9 cellular contexts compared by ENCODE assay signal in the genomic region with DNA sequence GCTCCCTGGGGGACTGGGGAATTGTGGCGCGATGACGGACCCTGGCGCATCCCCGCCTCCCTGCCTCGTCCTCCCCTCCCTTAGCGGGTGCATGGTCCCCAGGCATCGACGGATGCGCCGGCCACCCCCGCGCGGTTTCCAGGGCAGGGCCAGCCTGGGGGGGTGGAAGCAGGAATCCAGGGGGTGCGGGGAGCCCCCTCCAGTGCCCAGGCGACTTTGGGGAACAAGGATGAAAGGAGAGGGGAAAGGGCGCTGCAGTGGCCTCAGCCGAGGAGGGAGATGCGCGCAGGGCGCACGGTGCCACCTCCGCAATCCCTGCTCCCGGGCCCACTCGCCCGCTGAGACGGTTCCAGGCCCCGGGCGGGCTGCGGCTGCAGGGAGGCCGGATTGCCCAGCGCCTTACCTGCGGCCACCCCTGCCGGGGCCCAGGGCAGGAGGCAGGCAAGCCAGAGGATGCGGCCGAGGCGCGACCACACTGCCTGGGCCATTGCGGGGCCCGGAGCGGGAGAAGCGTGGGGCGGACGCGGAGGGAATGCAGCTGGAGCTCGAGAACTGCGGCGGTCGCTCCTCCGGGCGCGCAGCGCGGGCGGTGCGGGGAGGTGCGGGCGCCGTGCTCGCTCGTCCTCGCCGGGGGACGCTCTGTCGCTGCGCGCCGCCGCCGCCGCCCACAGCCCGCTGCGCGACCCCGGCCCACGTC. TPM values are rescaled to one million over a fixed set of nuclear protein-coding genes. Genes with fewer than 3 reads are reported as not detected.
A peak's percentile ranks its signal among the peaks of the same experiment; 100 is the strongest.
DNase-seq lines count a peak whose midpoint lies in the region; ATAC-seq and TF ChIP-seq lines count a peak whose summit lies in the region.
"Had no signal": no experiment of that assay in that cellular context is flagged by ENCODE, and none has a peak within 500 bp of the region (broad histone marks: within the 10 kb centered on the region; RNA-seq: fewer than 3 reads in every experiment).

Gene TMEM130, minus strand, starts transcription at position 641 of the 697 bp plus-strand sequence. Its CDS starts 153 bp downstream, at position 488.

- no peaks in the 10 kb centered on the region for H3K79me2 ChIP-seq in smooth muscle cell (ENCODE audit: low read depth)

- 2% methylated on average over 68 to 73 of the region's 76 CpGs for WGBS in heart right ventricle, 2 donors
- 6% methylated on average over 32 of the region's 76 CpGs for WGBS in smooth muscle cell (ENCODE audit: low lambda C conversion rate)

- CTCF ChIA-PET in WTC11 (lab: Charles Lee) = interaction anchor here (1.3 to 3.5 kb wide), 3 partner anchors 9 to 124 kb away, joined by 4 to 16 read pairs (median 9); partner anchors contain the start of gene TRRAP

- POLR2A ChIA-PET in WTC11 (lab: Charles Lee) = interaction anchor here (1.0 kb wide), 1 partner anchor 9 kb away, joined by 7 read pairs; the partner anchor contains the start of gene TRRAP

- no peaks in the 10 kb centered on the region for H3K9me3 ChIP-seq in heart right ventricle
- H3K9me3 ChIP-seq in smooth muscle cell (replicated peaks; ENCODE audit: low read depth) = no peaks in the 10 kb centered on the region

- H3K4me3 ChIP-seq in heart right ventricle = peak within 1 kb of the TSS; percentile 10 to 49 (median 36)
- peak within 1 kb of the TSS; percentile 51 for H3K4me3 ChIP-seq in smooth muscle cell

- peak; percentile 40 for DNase-seq in NCI-H82 (lab: John Stamatoyannopoulos, UW)
- DNase-seq in NCI-H82 treated with DMSO at 0.1 percent for 48 hours (lab: John Stamatoyannopoulos, UW; ENCODE audit: unreplicated experiment) = no peak
- peak; percentile 32 for DNase-seq in WTC11 (ENCODE audit: low spot score)
- no peak for DNase-seq in heart right ventricle
- no peak for DNase-seq in smooth muscle cell (lab: John Stamatoyannopoulos, UW; ENCODE audit: unreplicated experiment)
- DNase-seq in NCI-H2107 (lab: John Stamatoyannopoulos, UW) = no peak
- DNase-seq in stimulated activated CD4-positive, alpha-beta T cell treated with anti-CD3 and anti-CD28 coated beads, Interleukin-1b, Interleukin-23, amount 100 ng/mL, for 48 hours = no peak

- H4K20me1 ChIP-seq in smooth muscle cell (ENCODE audit: low read depth) = no peaks in the 10 kb centered on the region

- peak within 1 kb of the TSS; percentile 77 for H3K4me3 Mint-ChIP-seq in WTC11

- H3K4me1 Mint-ChIP-seq in WTC11 = 0 out of 2 replicates have a peak, but pooled peaks cover 3% of the 10 kb centered on the region

- H3K9me3 Mint-ChIP-seq in WTC11 = no peaks in the 10 kb centered on the region

- TF ChIP-seq CTCF in WTC11 (IDR thresholded peaks at IDR 0.05) = no peak
- TF ChIP-seq CTCF in heart right ventricle (IDR thresholded peaks at IDR 0.05) = no peak
- TF ChIP-seq CTCF in smooth muscle cell (IDR thresholded peaks at IDR 0.05; ENCODE audit: borderline replicate concordance, insufficient read depth, poor library complexity, severe bottlenecking) = no peak

- H3K27ac ChIP-seq in heart right ventricle (no peak within 1 kb of the TSS), smooth muscle cell (ENCODE audit: low read depth) (no peak within 1 kb of the TSS)

- peak within 1 kb of the TSS; percentile 86 for H3K4me2 ChIP-seq in smooth muscle cell

- no peaks in the 10 kb centered on the region for H3K36me3 Mint-ChIP-seq in WTC11

- no peak within 1 kb of the TSS for H3K9ac ChIP-seq in smooth muscle cell (ENCODE audit: low read depth)

- peak; percentile 30 for ATAC-seq in WTC11
- ATAC-seq in heart right ventricle = peak in 3 of 8 donors; percentile 20 to 25 (median 22)
- ATAC-seq in HG02763 (IDR thresholded peaks at IDR 0.05; ENCODE audit: unreplicated experiment) = no peak

- H3K27me3 Mint-ChIP-seq in WTC11 (ENCODE audit: low read depth) = peaks cover 50% of the 10 kb centered on the region

- peaks cover 0 to 55% (median 40%) of the 10 kb centered on the region in 7 donors for H3K27me3 ChIP-seq in heart right ventricle
- peaks cover 33% of the 10 kb centered on the region for H3K27me3 ChIP-seq in smooth muscle cell (ENCODE audit: low read depth)

- intact Hi-C loops in heart right ventricle (cut with DNase I) = no loop called here

- H3K4me1 ChIP-seq in heart right ventricle (peaks cover 0 to 23% (median 10%) of the 10 kb centered on the region in 9 donors), smooth muscle cell (ENCODE audit: low read depth) (peaks cover 6% of the 10 kb centered on the region)

- H3K27ac Mint-ChIP-seq in WTC11 = no peak within 1 kb of the TSS

- H3K36me3 ChIP-seq in heart right ventricle (no peaks in the 10 kb centered on the region), smooth muscle cell (ENCODE audit: low read depth) (no peaks in the 10 kb centered on the region)

- H3F3A ChIP-seq in smooth muscle cell (ENCODE audit: low read depth) = no peaks in the 10 kb centered on the region

- no peak within 1 kb of the TSS for H2AFZ ChIP-seq in smooth muscle cell (ENCODE audit: low read depth)

TF ChIP-seq in WTC11, 78 proteins besides CTCF, POLR2A, EP300 and RAD21:
- TF ChIP-seq HMGXB4 (CRISPR knock-in tag; IDR thresholded peaks at IDR 0.05) (0 out of 2 replicates have a peak, but pooled peaks have one; percentile 36), MAX (CRISPR knock-in tag; IDR thresholded peaks at IDR 0.05) (peak; percentile 70), SP1 (CRISPR knock-in tag; conservative IDR thresholded peaks at IDR 0.05) (peak; percentile 52; the same call in 1 of the 2 replicates), FOXP1 (CRISPR knock-in tag; IDR thresholded peaks at IDR 0.05; ENCODE audit: borderline replicate concordance) (peak; percentile 57), FOXK1 (CRISPR knock-in tag; IDR thresholded peaks at IDR 0.05) (no peak), MYBL2 (CRISPR knock-in tag; IDR thresholded peaks at IDR 0.05) (peak; percentile 56; the same call in 1 of the 2 replicates), IRF2 (CRISPR knock-in tag; IDR thresholded peaks at IDR 0.05; ENCODE audit: borderline replicate concordance, low read depth) (no peak), ATF1 (CRISPR knock-in tag; IDR thresholded peaks at IDR 0.05) (no peak), GABPB1 (CRISPR knock-in tag; IDR thresholded peaks at IDR 0.05) (no peak)
- TF ChIP-seq, protein P1, sequence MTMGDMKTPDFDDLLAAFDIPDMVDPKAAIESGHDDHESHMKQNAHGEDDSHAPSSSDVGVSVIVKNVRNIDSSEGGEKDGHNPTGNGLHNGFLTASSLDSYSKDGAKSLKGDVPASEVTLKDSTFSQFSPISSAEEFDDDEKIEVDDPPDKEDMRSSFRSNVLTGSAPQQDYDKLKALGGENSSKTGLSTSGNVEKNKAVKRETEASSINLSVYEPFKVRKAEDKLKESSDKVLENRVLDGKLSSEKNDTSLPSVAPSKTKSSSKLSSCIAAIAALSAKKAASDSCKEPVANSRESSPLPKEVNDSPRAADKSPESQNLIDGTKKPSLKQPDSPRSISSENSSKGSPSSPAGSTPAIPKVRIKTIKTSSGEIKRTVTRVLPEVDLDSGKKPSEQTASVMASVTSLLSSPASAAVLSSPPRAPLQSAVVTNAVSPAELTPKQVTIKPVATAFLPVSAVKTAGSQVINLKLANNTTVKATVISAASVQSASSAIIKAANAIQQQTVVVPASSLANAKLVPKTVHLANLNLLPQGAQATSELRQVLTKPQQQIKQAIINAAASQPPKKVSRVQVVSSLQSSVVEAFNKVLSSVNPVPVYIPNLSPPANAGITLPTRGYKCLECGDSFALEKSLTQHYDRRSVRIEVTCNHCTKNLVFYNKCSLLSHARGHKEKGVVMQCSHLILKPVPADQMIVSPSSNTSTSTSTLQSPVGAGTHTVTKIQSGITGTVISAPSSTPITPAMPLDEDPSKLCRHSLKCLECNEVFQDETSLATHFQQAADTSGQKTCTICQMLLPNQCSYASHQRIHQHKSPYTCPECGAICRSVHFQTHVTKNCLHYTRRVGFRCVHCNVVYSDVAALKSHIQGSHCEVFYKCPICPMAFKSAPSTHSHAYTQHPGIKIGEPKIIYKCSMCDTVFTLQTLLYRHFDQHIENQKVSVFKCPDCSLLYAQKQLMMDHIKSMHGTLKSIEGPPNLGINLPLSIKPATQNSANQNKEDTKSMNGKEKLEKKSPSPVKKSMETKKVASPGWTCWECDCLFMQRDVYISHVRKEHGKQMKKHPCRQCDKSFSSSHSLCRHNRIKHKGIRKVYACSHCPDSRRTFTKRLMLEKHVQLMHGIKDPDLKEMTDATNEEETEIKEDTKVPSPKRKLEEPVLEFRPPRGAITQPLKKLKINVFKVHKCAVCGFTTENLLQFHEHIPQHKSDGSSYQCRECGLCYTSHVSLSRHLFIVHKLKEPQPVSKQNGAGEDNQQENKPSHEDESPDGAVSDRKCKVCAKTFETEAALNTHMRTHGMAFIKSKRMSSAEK (CRISPR knock-in tag; IDR thresholded peaks at IDR 0.05; ENCODE audit: borderline replicate concordance) = no peak

RNA-seq across cellular contexts. Expression of gene TMEM130, which starts in this region (rescaled TPM):
- total RNA-seq in WTC11 (2021) (1.9 to 3.3 TPM (median 3.2 TPM) in 3 replicates), heart right ventricle (1 to 10 TPM in 1 of 10 donors, under 1 TPM in 1, not detected in 8; 0.29 to 1.5 TPM), smooth muscle cell (0.09 and 0.22 TPM in 2 replicates)
- polyA plus RNA-seq in heart right ventricle (under 1 TPM; 0.12 to 0.22 TPM), smooth muscle cell (0.83 TPM in 1 of 2 replicates, not detected in the other)
- total RNA-seq: activated CD8-positive, alpha-beta memory T cell treated with anti-CD3 and anti-CD28 coated beads for 36 hours had no signal

Comparison
In these comparisons a context has a peak if more than half of its experiments do, and no peak if none do; other contexts are left out.
1. DNase-seq: peak in NCI-H82 (single experiment) and WTC11 (single experiment); none in NCI-H82 treated with DMSO at 0.1 percent for 48 hours (single experiment), heart right ventricle (0 of 2), smooth muscle cell (single experiment), NCI-H2107 (single experiment) and stimulated activated CD4-positive, alpha-beta T cell treated with anti-CD3 and anti-CD28 coated beads, Interleukin-1b, Interleukin-23, amount 100 ng/mL, for 48 hours (single experiment).